ENCODE assay signal across 12 cellular contexts in the genomic region with DNA sequence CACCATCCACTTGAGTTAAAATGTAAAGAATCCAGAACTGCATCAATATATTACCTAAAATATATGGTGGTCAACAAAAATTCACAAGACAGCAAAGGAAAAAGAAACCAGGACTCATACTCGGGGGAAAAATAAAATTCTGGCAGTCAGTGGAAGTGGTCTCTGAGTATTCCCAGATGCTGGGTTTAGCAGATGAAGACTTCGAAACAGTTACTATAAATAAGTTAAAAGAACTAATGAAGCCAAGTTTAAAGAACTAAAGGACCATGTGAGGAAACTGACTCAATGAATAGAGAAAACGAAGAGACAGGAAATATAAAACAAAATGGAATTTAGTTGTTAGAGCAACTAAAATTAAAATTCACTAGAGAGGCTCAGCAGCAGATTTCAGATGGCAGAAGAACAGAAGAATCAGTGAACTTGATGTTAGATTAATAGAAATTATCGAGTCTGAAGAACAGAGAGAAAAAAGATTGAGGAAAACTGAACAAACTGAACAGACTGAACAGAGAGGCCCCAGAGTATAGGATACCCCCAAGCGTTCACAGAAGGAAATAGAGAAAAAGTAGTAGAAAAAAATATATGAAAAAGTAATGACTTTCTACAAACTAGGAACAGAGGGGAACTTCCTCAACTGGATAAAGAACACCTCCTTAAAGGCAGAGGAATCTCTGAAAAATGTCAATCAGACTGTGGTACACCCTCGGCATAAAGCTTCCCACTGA. TPM values are rescaled to one million over a fixed set of nuclear protein-coding genes. Genes with fewer than 3 reads are reported as not detected.
A peak's percentile ranks its signal among the peaks of the same experiment; 100 is the strongest.
DNase-seq lines count a peak whose midpoint lies in the region; ATAC-seq and TF ChIP-seq lines count a peak whose summit lies in the region.
"Had no signal": no experiment of that assay in that cellular context is flagged by ENCODE, and none has a peak within 500 bp of the region (broad histone marks: within the 10 kb centered on the region; RNA-seq: fewer than 3 reads in every experiment).

No MANE protein-coding gene starts in this region.

- WGBS in right lobe of liver (ENCODE audit: insufficient coverage, low coverage, low lambda C conversion rate, missing lambda C conversion rate) = 72% methylated on average over 5 of the region's 6 CpGs

- H3K9ac ChIP-seq in adipocyte (ENCODE audit: low read length) = peak overlapping the region; percentile 7

- H3K4me1 Mint-ChIP-seq in activated CD4-positive, alpha-beta T cell treated with anti-CD3 and anti-CD28 coated beads, Interleukin-2, amount 10 ng/mL, durations not matched to agents 24 days and 14 days = peaks cover 48% of the 10 kb centered on the region
- peaks cover 77% of the 10 kb centered on the region for H3K4me1 Mint-ChIP-seq in stimulated activated naive CD8-positive, alpha-beta T cell treated with anti-CD3 and anti-CD28 coated beads, Interleukin-15, amount 100 ng/mL, for 72 hours

- H3K9me3 ChIP-seq in adipocyte (ENCODE audit: control insufficient read depth, low read length) (no peaks in the 10 kb centered on the region), right lobe of liver (no peaks in the 10 kb centered on the region)
- H3K9me3 ChIP-seq: esophagus squamous epithelium had no signal

- H3K4me3 ChIP-seq in adipocyte (ENCODE audit: low read length) = no peak overlapping the region
- no peak overlapping the region for H3K4me3 ChIP-seq in right lobe of liver
- H3K4me3 ChIP-seq: esophagus squamous epithelium had no signal

- no peak for TF ChIP-seq CTCF in right lobe of liver (IDR thresholded peaks at IDR 0.05)

- no peaks in the 10 kb centered on the region for H3K27me3 Mint-ChIP-seq in activated CD4-positive, alpha-beta T cell treated with anti-CD3 and anti-CD28 coated beads, Interleukin-2, amount 10 ng/mL, durations not matched to agents 24 days and 14 days
- no peaks in the 10 kb centered on the region for H3K27me3 Mint-ChIP-seq in stimulated activated naive CD8-positive, alpha-beta T cell treated with anti-CD3 and anti-CD28 coated beads, Interleukin-15, amount 100 ng/mL, for 72 hours

- H3K27ac ChIP-seq in right lobe of liver = peak overlapping the region in 2 of 3 donors; percentile 1 to 65

- peak overlapping the region; percentile 20 for H3K27ac Mint-ChIP-seq in activated CD4-positive, alpha-beta T cell treated with anti-CD3 and anti-CD28 coated beads, Interleukin-2, amount 10 ng/mL, durations not matched to agents 24 days and 14 days
- peak overlapping the region; percentile 65 to 94 for H3K27ac Mint-ChIP-seq in stimulated activated naive CD8-positive, alpha-beta T cell treated with anti-CD3 and anti-CD28 coated beads, Interleukin-15, amount 100 ng/mL, for 72 hours

- H3K4me1 ChIP-seq in adipocyte (ENCODE audit: control insufficient read depth, insufficient read depth, low read length) (peaks cover 23% of the 10 kb centered on the region), right lobe of liver (peaks cover 0 to 51% (median 25%) of the 10 kb centered on the region in 4 donors)

- H3K9me3 Mint-ChIP-seq in activated CD4-positive, alpha-beta T cell treated with anti-CD3 and anti-CD28 coated beads, Interleukin-2, amount 10 ng/mL, durations not matched to agents 24 days and 14 days = no peaks in the 10 kb centered on the region
- peaks cover 0 to 7% of the 10 kb centered on the region in 2 donors for H3K9me3 Mint-ChIP-seq in stimulated activated naive CD8-positive, alpha-beta T cell treated with anti-CD3 and anti-CD28 coated beads, Interleukin-15, amount 100 ng/mL, for 72 hours

- H3K36me3 ChIP-seq in adipocyte (ENCODE audit: control insufficient read depth, insufficient read depth, low read length, severe bottlenecking) (no peaks in the 10 kb centered on the region), right lobe of liver (no peaks in the 10 kb centered on the region)
- H3K36me3 ChIP-seq: esophagus squamous epithelium had no signal

- H3K27me3 ChIP-seq in adipocyte (replicated peaks; ENCODE audit: control insufficient read depth, insufficient read depth, low read length) (no peaks in the 10 kb centered on the region), right lobe of liver (no peaks in the 10 kb centered on the region)
- H3K27me3 ChIP-seq: esophagus squamous epithelium had no signal

- H3K4me3 Mint-ChIP-seq in activated CD4-positive, alpha-beta T cell treated with anti-CD3 and anti-CD28 coated beads, Interleukin-2, amount 10 ng/mL, durations not matched to agents 24 days and 14 days = peak overlapping the region; percentile 3
- H3K4me3 Mint-ChIP-seq in stimulated activated naive CD8-positive, alpha-beta T cell treated with anti-CD3 and anti-CD28 coated beads, Interleukin-15, amount 100 ng/mL, for 72 hours = peak overlapping the region; percentile 71

- ATAC-seq in right lobe of liver (no peak), HG03432 (IDR thresholded peaks at IDR 0.05; ENCODE audit: unreplicated experiment) (no peak)
- ATAC-seq in stimulated activated naive CD8-positive, alpha-beta T cell treated with anti-CD3 and anti-CD28 coated beads, Interleukin-15, amount 100 ng/mL, for 72 hours = peak; percentile 35
- ATAC-seq: activated CD4-positive, CD25-positive, alpha-beta regulatory T cell treated with anti-CD3 and anti-CD28 coated beads, Interleukin-2, amount 50 U/mL, for 24 hours had no signal

- no peak for DNase-seq in activated CD4-positive, alpha-beta T cell treated with anti-CD3 and anti-CD28 coated beads, Interleukin-2, amount 10 ng/mL, durations not matched to agents 24 days and 14 days
- DNase-seq in activated CD4-positive, alpha-beta T cell treated with anti-CD3 and anti-CD28 coated beads, Interleukin-2, amount 50 U/mL, for 48 hours = no peak
- DNase-seq in adipocyte (ENCODE audit: low read depth) (no peak), right lobe of liver (no peak), HUDEP-2 (lab: John Stamatoyannopoulos, UW; ENCODE audit: unreplicated experiment in 76 of 76) (no peak), superior temporal gyrus (ENCODE audit: extremely low spot score) (no peak)
- no peak for DNase-seq in stimulated activated naive CD8-positive, alpha-beta T cell treated with anti-CD3 and anti-CD28 coated beads, Interleukin-15, amount 100 ng/mL, for 72 hours
- DNase-seq: esophagus squamous epithelium, kidney glomerular epithelial cell, SIG-M5 had no signal

- TF ChIP-seq POLR2A in right lobe of liver (IDR thresholded peaks at IDR 0.05) = no peak

- intact Hi-C loops in activated CD4-positive, alpha-beta T cell treated with anti-CD3 and anti-CD28 coated beads, Interleukin-2, amount 10 ng/mL, durations not matched to agents 24 days and 14 days (cut with micrococcal nuclease) = no loop called here
- intact Hi-C loops in right lobe of liver (cut with DNase I) = no loop called here

- H3K36me3 Mint-ChIP-seq in activated CD4-positive, alpha-beta T cell treated with anti-CD3 and anti-CD28 coated beads, Interleukin-2, amount 10 ng/mL, durations not matched to agents 24 days and 14 days (ENCODE audit: low read depth) = peaks cover 26% of the 10 kb centered on the region

RNA-seq across cellular contexts. Expression of gene MGAT4A, which starts 27.9 kb away (rescaled TPM):
- 48.8 and 49.2 TPM in 2 replicates for total RNA-seq in activated CD4-positive, alpha-beta T cell treated with anti-CD3 and anti-CD28 coated beads, Interleukin-2, amount 10 ng/mL, durations not matched to agents 24 days and 14 days
- 10 to 100 TPM in 5 of 6 experiments, 1 to 10 TPM in 1; 7.8 to 16.0 (median 11.7) TPM for total RNA-seq in right lobe of liver
